ENCODE assay signal across 15 cellular contexts in the genomic region with DNA sequence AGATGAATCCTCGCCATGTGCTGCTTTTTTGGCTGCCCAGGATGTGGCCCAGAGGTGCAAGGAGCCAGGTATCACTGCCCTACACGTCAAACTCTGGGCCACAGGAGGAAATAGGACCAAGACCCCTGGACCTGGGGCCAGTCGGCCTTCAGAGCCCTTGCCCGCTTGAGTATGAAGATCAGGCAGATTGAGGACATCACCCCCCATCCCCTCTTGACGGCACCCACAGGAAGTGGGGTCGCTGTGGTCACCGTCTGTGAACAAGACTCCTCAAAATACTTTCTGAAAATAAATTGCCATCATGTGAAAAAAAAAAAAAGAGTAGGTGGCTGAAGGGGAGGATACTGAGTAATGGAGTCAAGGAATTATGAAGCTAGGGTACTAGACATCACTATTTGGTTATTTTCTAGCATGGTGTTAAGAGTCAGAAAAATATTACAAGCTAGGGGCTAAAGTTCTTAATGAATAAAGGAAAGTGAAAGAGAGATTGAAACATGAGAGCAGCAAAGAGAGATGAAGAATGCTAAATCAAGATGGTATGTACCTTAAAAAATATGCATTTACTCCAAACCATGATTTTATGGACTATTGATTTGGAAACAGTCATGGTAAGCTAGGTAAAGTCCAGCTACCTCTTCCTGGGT.
A peak's percentile ranks its signal among the peaks of the same experiment; 100 is the strongest.
DNase-seq lines count a peak whose midpoint lies in the region; ATAC-seq and FAIRE-seq lines count a peak whose summit lies in the region.
"Had no signal": no experiment of that assay in that cellular context is flagged by ENCODE, and none has a peak within 500 bp of the region (broad histone marks: within the 10 kb centered on the region; RNA-seq: fewer than 3 reads in every experiment).

No MANE protein-coding gene starts in this region.

- DNase-seq in GM19239 (ENCODE audit: insufficient read length, low spot score) (peak; percentile 9), T-helper 2 cell (no peak), amygdala (lab: John Stamatoyannopoulos, UW) (no peak), MG63 (no peak)
- no peak for DNase-seq in activated naive CD4-positive, alpha-beta T cell treated with anti-CD3 and anti-CD28 coated beads, Interleukin-2, amount 50 U/mL, for 72 hours (ENCODE audit: low spot score in 2 of 2)
- DNase-seq: activated CD4-positive, alpha-beta T cell treated with anti-CD3 and anti-CD28 coated beads, Interleukin-2, amount 50 U/mL, for 4 hours; H7; NCI-H774; ovary; stimulated activated CD4-positive, alpha-beta T cell treated with anti-CD3 and anti-CD28 coated beads, Interleukin-4, amount 100 ng/mL, for 1 hour had no signal

- ATAC-seq in HG02588 (IDR thresholded peaks at IDR 0.05; ENCODE audit: unreplicated experiment) (peak; percentile 53), HG03342 (IDR thresholded peaks at IDR 0.05; ENCODE audit: unreplicated experiment) (peak; percentile 84)
- no peak for ATAC-seq in activated naive CD4-positive, alpha-beta T cell treated with anti-CD3 and anti-CD28 coated beads, Interleukin-2, amount 50 U/mL, for 72 hours
- ATAC-seq: left lung had no signal

- H3K4me1 ChIP-seq in BLaER1, result peaks cover 51% of the 10 kb centered on the region
- H3K4me1 ChIP-seq: left lung had no signal

- H3K4me2 ChIP-seq in BLaER1, result peak overlapping the region; percentile 64

- H3K9me3 Mint-ChIP-seq in activated naive CD4-positive, alpha-beta T cell treated with anti-CD3 and anti-CD28 coated beads, Interleukin-2, amount 50 U/mL, for 72 hours, result peaks cover 0 to 20% of the 10 kb centered on the region in 2 donors

- H3K9ac ChIP-seq in BLaER1, result no peak overlapping the region; the same call in 1 of the 2 replicates

- peaks cover 0 to 12% of the 10 kb centered on the region in 2 donors for H3K36me3 Mint-ChIP-seq in activated naive CD4-positive, alpha-beta T cell treated with anti-CD3 and anti-CD28 coated beads, Interleukin-2, amount 50 U/mL, for 72 hours

- peak; percentile 84 for FAIRE-seq in GM19239 (lab: Jason Lieb, UNC)
- FAIRE-seq: A204.1 had no signal

- no peaks in the 10 kb centered on the region for H3K27me3 ChIP-seq in BLaER1
- H3K27me3 ChIP-seq in MG63, result no peaks in the 10 kb centered on the region
- H3K27me3 ChIP-seq: left lung, ovary had no signal

- H3K9me3 ChIP-seq in BLaER1 (peaks cover 39% of the 10 kb centered on the region), MG63 (peaks cover 11% of the 10 kb centered on the region; the same call in 1 of the 2 replicates)
- H3K9me3 ChIP-seq: left lung, ovary had no signal

- H4K20me1 ChIP-seq in BLaER1, result no peaks in the 10 kb centered on the region

- H3K4me3 ChIP-seq in BLaER1 (no peak overlapping the region; the same call in 1 of the 2 replicates), MG63 (no peak overlapping the region)
- H3K4me3 ChIP-seq: left lung, ovary had no signal

- H3K36me3 ChIP-seq in BLaER1 (no peaks in the 10 kb centered on the region; the same call in 1 of the 2 replicates), MG63 (no peaks in the 10 kb centered on the region; the same call in 1 of the 2 replicates)
- H3K36me3 ChIP-seq: left lung, ovary had no signal

- no peak overlapping the region for H3K27ac Mint-ChIP-seq in activated naive CD4-positive, alpha-beta T cell treated with anti-CD3 and anti-CD28 coated beads, Interleukin-2, amount 50 U/mL, for 72 hours

- H3K27ac ChIP-seq in BLaER1, result peak overlapping the region; percentile 75
- H3K27ac ChIP-seq: left lung, ovary had no signal

Comparison
In these comparisons a context has a peak if more than half of its experiments do, and no peak if none do; other contexts are left out.
1. ATAC-seq: peak in HG02588 (single experiment) and HG03342 (single experiment); none in activated naive CD4-positive, alpha-beta T cell treated with anti-CD3 and anti-CD28 coated beads, Interleukin-2, amount 50 U/mL, for 72 hours (0 of 2).